ENCODE assay signal across 1 cellular context in genomic region chr2:24189551-24189950, GRCh38.
A peak's percentile ranks its signal among the peaks of the same experiment; 100 is the strongest.
TF ChIP-seq lines count a peak whose summit lies in the region.

No MANE protein-coding gene starts in this region.

TF ChIP-seq in H1, 55 proteins besides CTCF, POLR2A, EP300 and RAD21 (continued from another document):
- TF ChIP-seq SRF (IDR thresholded peaks at IDR 0.05; ENCODE audit: low read depth, low read length), result no peak
- TF ChIP-seq SUZ12 (IDR thresholded peaks at IDR 0.05; ENCODE audit: low read length), result no peak
- TF ChIP-seq E2F6 (IDR thresholded peaks at IDR 0.05), result peak; percentile 88
